In the genomic region with DNA sequence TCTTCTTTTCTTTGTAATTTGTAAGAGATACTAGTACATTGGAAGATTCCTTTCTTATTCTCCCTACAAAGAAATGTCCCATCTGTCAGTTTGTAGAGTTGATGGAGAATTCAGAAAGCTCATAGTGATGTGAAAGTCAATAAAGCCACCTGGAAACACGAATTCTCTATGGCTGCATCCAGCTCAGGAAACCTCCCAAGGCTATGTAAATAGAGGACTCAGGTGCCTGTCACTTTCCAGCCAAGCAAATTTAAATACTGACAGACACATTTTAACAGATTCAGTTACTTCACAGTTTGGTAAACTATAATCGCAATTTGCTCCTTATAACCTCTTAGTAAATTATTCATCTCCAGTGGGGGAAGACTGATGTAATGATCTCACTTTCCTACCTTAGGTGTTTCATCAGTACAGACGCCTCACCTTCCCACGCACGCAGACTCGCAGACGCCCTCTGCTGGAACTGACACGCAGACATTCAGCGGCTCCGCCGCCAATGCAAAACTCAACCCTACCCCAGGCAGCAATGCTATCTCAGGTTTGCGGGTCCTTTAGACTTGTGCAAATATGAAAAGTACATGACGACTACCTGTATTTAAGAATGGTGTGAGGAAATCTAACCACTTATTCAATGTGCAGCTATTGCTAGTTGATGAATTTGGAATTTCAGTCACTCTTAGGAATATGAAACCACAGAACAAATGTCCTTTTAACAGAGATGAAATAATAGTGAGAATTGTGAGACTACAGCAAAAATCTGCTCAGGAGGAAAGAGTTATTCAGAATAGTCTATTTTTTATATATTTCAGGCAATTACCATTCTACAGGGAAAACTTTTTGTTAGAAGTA, we compare ENCODE assay signal across 8 cellular contexts.
DNase-seq lines count a peak whose midpoint lies in the region; TF ChIP-seq lines count a peak whose summit lies in the region.

No MANE protein-coding gene starts in this region.

- no peak overlapping the region for H3K4me3 ChIP-seq in PC-9
- no peak overlapping the region for H3K4me3 ChIP-seq in cardiac muscle cell

- TF ChIP-seq CTCF in PC-9 (conservative IDR thresholded peaks at IDR 0.05) = peak; percentile 62
- peak; percentile 92 for TF ChIP-seq CTCF in cardiac muscle cell (IDR thresholded peaks at IDR 0.05; ENCODE audit: low read depth, low read length)

- H3K9me3 ChIP-seq in PC-9 (ENCODE audit: insufficient read depth, low read depth) (no peaks in the 10 kb centered on the region), cardiac muscle cell (ENCODE audit: low read depth) (no peaks in the 10 kb centered on the region)

- H3K4me1 ChIP-seq in PC-9 (replicated peaks; ENCODE audit: insufficient read depth) = no peaks in the 10 kb centered on the region
- no peaks in the 10 kb centered on the region for H3K4me1 ChIP-seq in cardiac muscle cell (ENCODE audit: low read depth)

- H3K9me2 ChIP-seq in PC-9 (ENCODE audit: insufficient read depth) = no peaks in the 10 kb centered on the region

- H2AFZ ChIP-seq in PC-9 = peak overlapping the region; percentile 36; the same call in 1 of the 2 replicates

- POLR2A ChIA-PET in PC-9 (lab: Charles Lee; ENCODE audit: unreplicated experiment) = no interaction called here

- no peaks in the 10 kb centered on the region for H3K36me3 ChIP-seq in PC-9 (ENCODE audit: low read depth)
- no peaks in the 10 kb centered on the region for H3K36me3 ChIP-seq in cardiac muscle cell

- no TSS peak for BruUV-seq in PC-9 (replicated peaks; lab: Mats Ljungman, UMichigan)

- no peaks in the 10 kb centered on the region for H3F3A ChIP-seq in PC-9 (ENCODE audit: insufficient read depth, low read depth)

- H3K4me2 ChIP-seq in PC-9 = 0 out of 2 replicates have a peak overlapping the region, but pooled peaks have one; percentile 9

- H4K20me1 ChIP-seq in PC-9 (ENCODE audit: insufficient read depth) = no peaks in the 10 kb centered on the region

- H3K27me3 ChIP-seq in PC-9 (ENCODE audit: insufficient read depth, low read depth) (no peaks in the 10 kb centered on the region), cardiac muscle cell (peaks cover 4% of the 10 kb centered on the region)

- CTCF ChIA-PET in PC-9 (lab: Charles Lee) = no interaction called here

- H3K27ac ChIP-seq in PC-9 (no peak overlapping the region), cardiac muscle cell (no peak overlapping the region)

- no peaks in the 10 kb centered on the region for H3K79me2 ChIP-seq in PC-9 (ENCODE audit: low read depth)

- DNase-seq in NCI-H1694 (lab: John Stamatoyannopoulos, UW) = peak; percentile 3
- no peak for DNase-seq in NCI-H1694 treated with DMSO at 0.1 percent for 48 hours (lab: John Stamatoyannopoulos, UW)
- peak in 1 of 2 experiments; percentile 42 for DNase-seq in PC-9
- DNase-seq in activated gamma-delta T cell treated with Interleukin-2 at 50 U/mL for 16 hours = peak; percentile 59
- peak; percentile 53 to 66 for DNase-seq in cardiac muscle cell (ENCODE audit: low read depth in 1 of 2, low spot score in 1 of 2)
- peak; percentile 76 for DNase-seq in renal cortical epithelial cell (ENCODE audit: low read depth)
- DNase-seq in NCI-H1436 treated with DMSO at 0.1 percent for 48 hours (lab: John Stamatoyannopoulos, UW) = no peak
- DNase-seq in NCI-H1930 (lab: John Stamatoyannopoulos, UW) = no peak

- intact Hi-C loops in PC-9 (cut with micrococcal nuclease; ENCODE audit: unreplicated experiment) = loop anchor here (1.0 kb wide), 1 partner anchor 30 kb away; no protein-coding TSS in a partner anchor

Comparison
In these comparisons a context has a peak if more than half of its experiments do, and no peak if none do; other contexts are left out.
1. DNase-seq: peak in NCI-H1694 (single experiment), activated gamma-delta T cell treated with Interleukin-2 at 50 U/mL for 16 hours (single experiment), cardiac muscle cell (2 of 2) and renal cortical epithelial cell (single experiment); none in NCI-H1694 treated with DMSO at 0.1 percent for 48 hours (single experiment), NCI-H1436 treated with DMSO at 0.1 percent for 48 hours (single experiment) and NCI-H1930 (0 of 2).